In the genomic region with DNA sequence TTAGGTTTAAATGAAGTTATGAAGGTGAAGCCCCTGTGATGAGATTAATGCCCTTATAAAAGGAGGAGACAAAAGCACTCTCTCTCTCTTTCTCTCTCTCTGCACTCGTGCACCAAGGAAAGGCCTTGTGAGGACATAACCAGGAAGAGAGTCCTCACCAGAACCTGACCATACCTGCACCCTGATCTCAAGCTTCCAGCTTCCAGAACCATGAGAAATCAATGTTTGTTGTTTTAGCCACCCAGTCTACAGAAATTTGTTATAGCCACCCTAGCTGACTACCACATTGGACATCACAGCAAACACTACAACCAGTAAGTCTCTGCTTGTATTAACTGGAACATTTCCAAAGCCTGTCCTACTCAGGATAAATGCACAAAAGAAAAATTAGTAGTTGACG, we compare ENCODE assay signal across 22 cellular contexts.
"Had no signal": no experiment of that assay in that cellular context is flagged by ENCODE, and none has a peak within 500 bp of the region (broad histone marks: within the 10 kb centered on the region; RNA-seq: fewer than 3 reads in every experiment).

No MANE protein-coding gene starts in this region.

- H3K27ac ChIP-seq: brain microvascular endothelial cell, gastrocnemius medialis, sigmoid colon, transverse colon had no signal

- H3K36me3 Mint-ChIP-seq: stimulated activated naive B cell treated with anti-CD40 and anti-IgM and Interleukin-4, amounts not matched to agents 10 μg/mL and 1 μg/mL and 100 μg/mL, for 72 hours had no signal

- H3K36me3 ChIP-seq: brain microvascular endothelial cell, esophagus squamous epithelium, gastrocnemius medialis, sigmoid colon, transverse colon had no signal

- H3K9me3 ChIP-seq: esophagus squamous epithelium, gastrocnemius medialis, sigmoid colon, transverse colon had no signal

- H3K4me3 ChIP-seq: esophagus squamous epithelium, gastrocnemius medialis, sigmoid colon, transverse colon had no signal

- H3K27me3 ChIP-seq: brain microvascular endothelial cell, esophagus squamous epithelium, gastrocnemius medialis, sigmoid colon, transverse colon had no signal

- H3K4me3 Mint-ChIP-seq: activated CD4-positive, alpha-beta T cell treated with anti-CD3 and anti-CD28 coated beads, Interleukin-2, amount 10 ng/mL, durations not matched to agents 7 days and 5 days; activated CD8-positive, alpha-beta memory T cell treated with anti-CD3 and anti-CD28 coated beads, Interleukin-2, amount 10 ng/mL, durations not matched to agents 7 days and 5 days; activated CD8-positive, alpha-beta T cell treated with anti-CD3 and anti-CD28 coated beads for 36 hours; activated naive CD8-positive, alpha-beta T cell treated with anti-CD3 and anti-CD28 coated beads, Interleukin-2, amount 50 U/mL, for 24 hours; activated T-helper 1 cell treated with anti-CD3 and anti-CD28 coated beads, Interleukin-12 subunit alpha, Interleukin-12 subunit beta, Interleukin-2, Interleukin-4 antibody, amounts not matched to agents 30 ng/mL and 10 ng/mL and 1 ng/mL, durations not matched to agents 14 hours and 24 hours and 36 hours; stimulated activated naive B cell treated with anti-CD40 and anti-IgM and Interleukin-4, amounts not matched to agents 10 μg/mL and 1 μg/mL and 100 μg/mL, for 72 hours had no signal

- H3K27ac Mint-ChIP-seq: activated CD4-positive, alpha-beta T cell treated with anti-CD3 and anti-CD28 coated beads, Interleukin-2, amount 10 ng/mL, durations not matched to agents 7 days and 5 days; activated CD8-positive, alpha-beta memory T cell treated with anti-CD3 and anti-CD28 coated beads, Interleukin-2, amount 10 ng/mL, durations not matched to agents 7 days and 5 days; activated CD8-positive, alpha-beta T cell treated with anti-CD3 and anti-CD28 coated beads for 36 hours; activated naive CD8-positive, alpha-beta T cell treated with anti-CD3 and anti-CD28 coated beads, Interleukin-2, amount 50 U/mL, for 24 hours; activated T-helper 1 cell treated with anti-CD3 and anti-CD28 coated beads, Interleukin-12 subunit alpha, Interleukin-12 subunit beta, Interleukin-2, Interleukin-4 antibody, amounts not matched to agents 30 ng/mL and 10 ng/mL and 1 ng/mL, durations not matched to agents 14 hours and 24 hours and 36 hours; stimulated activated naive B cell treated with anti-CD40 and anti-IgM and Interleukin-4, amounts not matched to agents 10 μg/mL and 1 μg/mL and 100 μg/mL, for 72 hours had no signal

- H3K4me1 ChIP-seq: gastrocnemius medialis, sigmoid colon, transverse colon had no signal

- DNase-seq: activated CD4-positive, alpha-beta T cell treated with anti-CD3 and anti-CD28 coated beads, Interleukin-2, amount 10 ng/mL, durations not matched to agents 7 days and 5 days; activated CD8-positive, alpha-beta memory T cell treated with anti-CD3 and anti-CD28 coated beads, Interleukin-2, amount 10 ng/mL, durations not matched to agents 7 days and 5 days; activated gamma-delta T cell; activated naive CD4-positive, alpha-beta T cell treated with anti-CD3 and anti-CD28 coated beads, Interleukin-2, amount 50 U/mL, for 16 hours; activated naive CD8-positive, alpha-beta T cell treated with anti-CD3 and anti-CD28 coated beads, Interleukin-2, amount 50 U/mL, for 24 hours; anterior cingulate cortex; brain microvascular endothelial cell; central memory CD4-positive, alpha-beta T cell; effector memory CD4-positive, alpha-beta T cell; esophagus squamous epithelium; gastrocnemius medialis; hippocampal formation; left ventricle myocardium superior; posterior cingulate gyrus; sigmoid colon; stimulated activated CD4-positive, alpha-beta T cell treated with anti-CD3 and anti-CD28 coated beads, Interleukin-2, amount 100 ng/mL, for 48 hours; stimulated activated CD8-positive, alpha-beta memory T cell treated with anti-CD3 and anti-CD28 coated beads, Interleukin-4, amount 100 ng/mL, for 48 hours; transverse colon had no signal

- H3K27me3 Mint-ChIP-seq: activated CD8-positive, alpha-beta T cell treated with anti-CD3 and anti-CD28 coated beads for 36 hours; activated naive CD8-positive, alpha-beta T cell treated with anti-CD3 and anti-CD28 coated beads, Interleukin-2, amount 50 U/mL, for 24 hours; stimulated activated naive B cell treated with anti-CD40 and anti-IgM and Interleukin-4, amounts not matched to agents 10 μg/mL and 1 μg/mL and 100 μg/mL, for 72 hours had no signal

- FAIRE-seq: urothelium cell line had no signal

- H3K9me3 Mint-ChIP-seq: activated CD8-positive, alpha-beta T cell treated with anti-CD3 and anti-CD28 coated beads for 36 hours; activated naive CD8-positive, alpha-beta T cell treated with anti-CD3 and anti-CD28 coated beads, Interleukin-2, amount 50 U/mL, for 24 hours; stimulated activated naive B cell treated with anti-CD40 and anti-IgM and Interleukin-4, amounts not matched to agents 10 μg/mL and 1 μg/mL and 100 μg/mL, for 72 hours had no signal

- H3K4me1 Mint-ChIP-seq: activated CD4-positive, alpha-beta T cell treated with anti-CD3 and anti-CD28 coated beads, Interleukin-2, amount 10 ng/mL, durations not matched to agents 7 days and 5 days had no signal

- ATAC-seq: activated CD8-positive, alpha-beta memory T cell treated with anti-CD3 and anti-CD28 coated beads, Interleukin-2, amount 10 ng/mL, durations not matched to agents 7 days and 5 days; gastrocnemius medialis; left ventricle myocardium superior had no signal
